In genomic region chr7:11757153-11757552, GRCh38 we compare ENCODE assay signal across 19 cellular contexts.
"Had no signal": no experiment of that assay in that cellular context is flagged by ENCODE, and none has a peak within 500 bp of the region (broad histone marks: within the 10 kb centered on the region; RNA-seq: fewer than 3 reads in every experiment).

No MANE protein-coding gene starts in this region.

- H3K9me3 ChIP-seq: left lung, lower lobe of right lung, ovary, prostate gland, spleen, tibial nerve, uterus had no signal

- DNase-seq: hypothalamus; immature natural killer cell; kidney; left colon; left lung; lower lobe of right lung; mammary epithelial cell; mesenchymal stem cell; ovary; posterior cingulate gyrus; retina; right cardiac atrium; spleen; stimulated activated CD4-positive, alpha-beta T cell treated with anti-CD3 and anti-CD28 coated beads, Interleukin-4, amount 100 ng/mL, for 24 hours; stimulated activated naive CD4-positive, alpha-beta T cell; uterus had no signal

- H3K4me1 ChIP-seq: left lung, lower lobe of right lung, prostate gland, spleen, tibial nerve, uterus had no signal

- H3K36me3 ChIP-seq: left lung, lower lobe of right lung, ovary, prostate gland, spleen, tibial nerve, uterus had no signal

- H3K27me3 ChIP-seq: left lung, ovary, spleen, tibial nerve, uterus had no signal

- H3K27ac ChIP-seq: left lung, lower lobe of right lung, ovary, prostate gland, skin epidermis, spleen, tibial nerve, uterus had no signal

- H3K4me3 ChIP-seq: left lung, lower lobe of right lung, ovary, prostate gland, skin epidermis, spleen, tibial nerve, uterus had no signal
